ENCODE assay signal across 26 cellular contexts in the genomic region with DNA sequence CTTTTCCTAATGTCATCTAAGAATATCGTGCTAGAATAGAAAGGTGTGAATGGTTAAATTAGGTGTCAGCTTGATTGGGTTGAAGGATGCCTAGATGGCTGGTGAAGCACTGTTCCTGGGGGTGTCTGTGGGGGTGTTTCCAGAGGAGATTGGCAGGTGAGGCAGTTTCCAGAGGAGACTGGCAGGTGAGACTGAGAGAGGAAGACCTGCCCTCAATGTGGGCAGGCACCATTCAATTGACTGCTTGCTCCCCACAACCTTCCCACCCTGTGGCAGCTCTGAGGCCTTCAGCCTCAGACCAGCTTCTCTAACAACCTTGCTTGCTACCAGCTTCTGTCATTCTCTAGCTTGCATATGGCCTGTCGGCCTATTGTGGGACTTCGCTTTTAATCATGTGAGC. TPM values are rescaled to one million over a fixed set of nuclear protein-coding genes. Genes with fewer than 3 reads are reported as not detected.
"Had no signal": no experiment of that assay in that cellular context is flagged by ENCODE, and none has a peak within 500 bp of the region (broad histone marks: within the 10 kb centered on the region; RNA-seq: fewer than 3 reads in every experiment).

No MANE protein-coding gene starts in this region.

- H3K36me3 ChIP-seq: MG63 had no signal

- H3K9me3 ChIP-seq: MG63 had no signal

- H3K27me3 ChIP-seq: MG63 had no signal

- DNase-seq: IMR-90; Karpas-422; KG1; MG63; NCI-H1092; NCI-H1105 treated with DMSO at 0.1 percent for 48 hours; NCI-H1417 treated with DMSO at 0.1 percent for 48 hours; NCI-H146; NCI-H1694 treated with DMSO at 0.1 percent for 48 hours; NCI-H1930; NCI-H2081; NCI-H2107; NCI-H2227 treated with DMSO at 0.1 percent for 48 hours; NCI-H524; NCI-H69; NCI-H774; NK-92 treated with Interleukin-12 subunit alpha and Interleukin-12 subunit beta, amount 100 ng/mL, for 24 hours; PC-3; SHP77 had no signal

- ATAC-seq: HepG2, Panc1, PC-3, SK-N-SH treated with all-trans-retinoic acid at 6 μM for 48 hours had no signal

- H3K27ac ChIP-seq: RWPE1 had no signal

- H3K4me3 ChIP-seq: MG63 had no signal

RNA-seq across cellular contexts. Expression of gene RNASE9, which starts 9.2 kb away (rescaled TPM):
- total RNA-seq: HepG2, HT1080, IMR-90, NCI-H460, OCI-LY7, PC-3 had no signal
- polyA plus RNA-seq: HepG2, IMR-90 had no signal

RNA-seq across cellular contexts. Expression of gene RNASE11, which starts 36.2 kb away (rescaled TPM):
- total RNA-seq: HepG2, HT1080, IMR-90, NCI-H460, OCI-LY7, PC-3 had no signal
- polyA plus RNA-seq: HepG2, IMR-90 had no signal

RNA-seq across cellular contexts. Expression of gene RNASE12, which starts 39.6 kb away (rescaled TPM):
- total RNA-seq: HepG2, HT1080, IMR-90, NCI-H460, OCI-LY7, PC-3 had no signal
- polyA plus RNA-seq: HepG2, IMR-90 had no signal

RNA-seq across cellular contexts. Expression of gene RNASE10, which starts 46.3 kb away (rescaled TPM):
- total RNA-seq: HepG2, HT1080, IMR-90, NCI-H460, PC-3 had no signal
- polyA plus RNA-seq: HepG2, IMR-90 had no signal
